In genomic region chr19:16638666-16639065, GRCh38 we compare ENCODE assay signal across 20 cellular contexts.
"Had no signal": no experiment of that assay in that cellular context is flagged by ENCODE, and none has a peak within 500 bp of the region (broad histone marks: within the 10 kb centered on the region; RNA-seq: fewer than 3 reads in every experiment).

No MANE protein-coding gene starts in this region.

- H3K9me3 ChIP-seq: gastroesophageal sphincter, heart left ventricle, sigmoid colon, thyroid gland had no signal

- H3K36me3 ChIP-seq: neural progenitor cell had no signal

- H3K9me3 Mint-ChIP-seq: activated CD4-positive, alpha-beta memory T cell treated with anti-CD3 and anti-CD28 coated beads for 36 hours; activated T-helper 2 cell treated with anti-CD3 and anti-CD28 coated beads, Interferon-gamma antibody, Interleukin-2, Interleukin-4, amounts not matched to agents 10 μg/mL and 5 μg/mL and 100 μg/mL, durations not matched to agents 14 hours and 24 hours and 36 hours; memory B cell; neural progenitor cell had no signal

- H3K27me3 ChIP-seq: gastroesophageal sphincter, heart left ventricle, neural progenitor cell, sigmoid colon, thyroid gland had no signal

- DNase-seq: activated CD4-positive, alpha-beta memory T cell treated with anti-CD3 and anti-CD28 coated beads for 36 hours; activated CD4-positive, alpha-beta T cell treated with anti-CD3 and anti-CD28 coated beads for 4 hours; activated CD8-positive, alpha-beta memory T cell treated with anti-CD3 and anti-CD28 coated beads, Interleukin-2, amount 10 ng/mL, durations not matched to agents 7 days and 5 days; activated naive CD4-positive, alpha-beta T cell; cerebellar nuclear complex; heart left ventricle; islet precursor cell; left cardiac atrium; sigmoid colon; stimulated activated CD4-positive, alpha-beta T cell treated with anti-CD3 and anti-CD28 coated beads, Interleukin-2, amount 100 ng/mL, for 48 hours; stimulated activated CD8-positive, alpha-beta memory T cell treated with anti-CD3 and anti-CD28 coated beads, Interleukin-4, amount 100 ng/mL, for 48 hours; stimulated activated naive CD4-positive, alpha-beta T cell; thyroid gland; WERI-Rb-1 had no signal

- ATAC-seq: activated CD8-positive, alpha-beta memory T cell treated with anti-CD3 and anti-CD28 coated beads, Interleukin-2, amount 10 ng/mL, durations not matched to agents 7 days and 5 days; gastroesophageal sphincter; heart left ventricle; left cardiac atrium had no signal

- H3K27ac ChIP-seq: coronary artery, gastroesophageal sphincter, heart left ventricle, neural progenitor cell, sigmoid colon, thyroid gland, WERI-Rb-1 had no signal

- H3K27ac Mint-ChIP-seq: activated CD4-positive, alpha-beta memory T cell treated with anti-CD3 and anti-CD28 coated beads for 36 hours; activated CD8-positive, alpha-beta memory T cell treated with anti-CD3 and anti-CD28 coated beads, Interleukin-2, amount 10 ng/mL, durations not matched to agents 7 days and 5 days; activated T-helper 2 cell treated with anti-CD3 and anti-CD28 coated beads, Interferon-gamma antibody, Interleukin-2, Interleukin-4, amounts not matched to agents 10 μg/mL and 5 μg/mL and 100 μg/mL, durations not matched to agents 14 hours and 24 hours and 36 hours; memory B cell; neural progenitor cell had no signal

- H3K27me3 Mint-ChIP-seq: activated CD4-positive, alpha-beta memory T cell treated with anti-CD3 and anti-CD28 coated beads for 36 hours; activated CD8-positive, alpha-beta memory T cell treated with anti-CD3 and anti-CD28 coated beads, Interleukin-2, amount 10 ng/mL, durations not matched to agents 7 days and 5 days; memory B cell had no signal

- H3K4me3 Mint-ChIP-seq: activated CD4-positive, alpha-beta memory T cell treated with anti-CD3 and anti-CD28 coated beads for 36 hours; activated CD8-positive, alpha-beta memory T cell treated with anti-CD3 and anti-CD28 coated beads, Interleukin-2, amount 10 ng/mL, durations not matched to agents 7 days and 5 days; memory B cell; neural progenitor cell had no signal

- H3K4me3 ChIP-seq: coronary artery, gastroesophageal sphincter, heart left ventricle, neural progenitor cell, sigmoid colon, thyroid gland had no signal

- FAIRE-seq: TTC549 had no signal

- H3K4me1 ChIP-seq: neural progenitor cell, thyroid gland had no signal
